In the genomic region with DNA sequence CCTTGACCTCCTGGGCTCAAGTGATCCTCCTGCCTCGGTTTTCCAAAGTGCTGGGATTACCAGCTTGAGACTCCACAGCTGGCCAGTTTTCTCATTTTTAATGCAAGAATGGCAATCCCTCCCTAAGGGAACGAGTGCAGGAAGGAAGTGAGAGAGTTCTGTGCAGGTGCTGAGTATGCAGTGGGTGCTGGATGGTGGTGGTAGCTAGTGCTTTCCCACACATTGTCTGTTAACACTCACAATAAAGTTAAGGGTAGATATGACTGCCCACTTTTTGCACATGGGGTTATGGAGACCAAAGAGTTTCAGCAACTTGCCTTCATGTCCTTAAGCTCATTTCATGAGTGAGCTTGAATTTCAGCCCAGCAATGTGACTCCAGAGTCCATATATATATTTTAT, we compare ENCODE assay signal across 12 cellular contexts. TPM values are rescaled to one million over a fixed set of nuclear protein-coding genes. Genes with fewer than 3 reads are reported as not detected.
DNase-seq lines count a peak whose midpoint lies in the region; ATAC-seq lines count a peak whose summit lies in the region.
"Had no signal": no experiment of that assay in that cellular context is flagged by ENCODE, and none has a peak within 500 bp of the region (broad histone marks: within the 10 kb centered on the region; RNA-seq: fewer than 3 reads in every experiment).

No MANE protein-coding gene starts in this region.

- H3K27me3 ChIP-seq in Karpas-422 (ENCODE audit: low read length) (no peaks in the 10 kb centered on the region), H7 (ENCODE audit: control insufficient read depth, insufficient read depth, low read length) (no peaks in the 10 kb centered on the region)

- H3K36me3 ChIP-seq in Karpas-422 (ENCODE audit: insufficient read depth, low read length) = no peaks in the 10 kb centered on the region
- no peaks in the 10 kb centered on the region for H3K36me3 ChIP-seq in H7 (replicated peaks; ENCODE audit: control insufficient read depth, insufficient read depth, low read length)

- no peaks in the 10 kb centered on the region for H3K9me2 ChIP-seq in Karpas-422 (replicated peaks; ENCODE audit: insufficient read depth, low read length)

- no peaks in the 10 kb centered on the region for H4K20me1 ChIP-seq in Karpas-422 (ENCODE audit: insufficient read depth, low read depth, low read length)

- no peak overlapping the region for H3K4me2 ChIP-seq in Karpas-422 (ENCODE audit: low read depth, low read length, poor library complexity, severe bottlenecking)

- DNase-seq in germinal center (ENCODE audit: low spot score) (peak; percentile 33), HCEC 1CT (no peak), Karpas-422 (no peak), NCI-H1417 treated with DMSO at 0.1 percent for 48 hours (lab: John Stamatoyannopoulos, UW) (no peak), H7 (no peak)
- DNase-seq: Calu3; glutamatergic neuron; NCI-H774; stimulated activated CD4-positive, alpha-beta T cell treated with anti-CD3 and anti-CD28 coated beads, Interleukin-4, amount 100 ng/mL, for 24 hours had no signal

- ATAC-seq in GM18861 (IDR thresholded peaks at IDR 0.05; ENCODE audit: unreplicated experiment) (peak; percentile 28), GM21447 (IDR thresholded peaks at IDR 0.05; ENCODE audit: unreplicated experiment) (peak; percentile 56), HG03196 (IDR thresholded peaks at IDR 0.05; ENCODE audit: unreplicated experiment) (peak; percentile 28)

- no peak overlapping the region for H3K9ac ChIP-seq in Karpas-422 (ENCODE audit: low read length)

- H3K4me1 ChIP-seq in Karpas-422 (ENCODE audit: low read length) = peaks cover 10% of the 10 kb centered on the region

- H3K4me3 ChIP-seq in Karpas-422 (ENCODE audit: low read length) (no peak overlapping the region), H7 (ENCODE audit: insufficient read depth, low read depth, low read length) (no peak overlapping the region)

- H3K79me2 ChIP-seq in Karpas-422 (ENCODE audit: low read length) = no peaks in the 10 kb centered on the region

- H3K9me3 ChIP-seq in Karpas-422 (ENCODE audit: low read length) = no peaks in the 10 kb centered on the region

- no peak overlapping the region for H2AFZ ChIP-seq in Karpas-422 (ENCODE audit: low read length)

- no peak overlapping the region for H3K27ac ChIP-seq in Karpas-422 (ENCODE audit: low read length)

RNA-seq across cellular contexts. Expression of a gene that starts 18.5 kb away (rescaled TPM):
- 12.9 and 13.4 TPM in 2 replicates for total RNA-seq in Karpas-422 (2014; rRNA removed; shearing (Covaris generic); ENCODE audit: low replicate concordance)
- 5.1 and 7.9 TPM in 2 replicates for total RNA-seq in H7 (2014; rRNA removed; shearing (Covaris generic))
